8 cellular contexts compared by ENCODE assay signal in the genomic region with DNA sequence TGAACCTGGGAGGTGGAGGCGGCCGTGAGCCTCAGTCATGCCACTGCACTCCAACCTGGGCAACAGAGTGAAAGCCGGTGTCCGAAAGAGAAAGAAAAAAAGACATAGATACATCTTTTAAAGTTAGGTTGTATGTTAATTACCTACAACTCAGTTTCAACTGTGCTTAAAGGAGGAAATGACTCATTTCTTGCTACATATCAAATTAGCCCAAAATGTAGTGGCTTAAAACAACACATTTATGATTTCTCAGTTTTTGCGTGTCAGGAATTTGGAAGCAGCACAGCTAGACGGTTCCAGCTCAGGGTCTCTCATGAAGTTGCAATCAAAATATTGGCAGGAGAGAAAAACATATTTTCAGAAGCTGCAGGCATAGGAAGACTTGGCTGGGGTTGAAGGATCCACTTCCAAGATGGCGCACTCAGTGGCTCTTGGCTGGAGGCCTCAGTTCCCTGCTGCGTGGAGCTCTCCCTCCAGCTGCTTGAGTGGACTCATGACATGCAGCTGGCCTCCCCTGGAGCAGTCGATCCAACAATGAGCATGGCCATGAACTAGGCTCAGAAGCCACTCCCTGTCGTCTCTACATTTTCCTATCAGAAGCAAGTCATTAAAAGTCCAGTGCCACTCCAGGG. TPM values are rescaled to one million over a fixed set of nuclear protein-coding genes. Genes with fewer than 3 reads are reported as not detected.
DNase-seq lines count a peak whose midpoint lies in the region; ATAC-seq and TF ChIP-seq lines count a peak whose summit lies in the region.

No MANE protein-coding gene starts in this region.

- H3K27ac Mint-ChIP-seq in CD4-positive, CD25-positive, alpha-beta regulatory T cell, result peak overlapping the region; percentile 92 to 98 (median 97)

- peaks cover 3% of the 10 kb centered on the region for H3K36me3 ChIP-seq in CD4-positive, CD25-positive, alpha-beta regulatory T cell (ENCODE audit: control insufficient read depth, insufficient read depth, low read length)
- H3K36me3 ChIP-seq in upper lobe of right lung, result peaks cover 19% of the 10 kb centered on the region

- in situ Hi-C loops in ACHN (cut with HindIII; ENCODE audit: low pct_ligation_motif_present, low pct_unique_long_range_greater_than_20kb, low sequenced_read_pairs), result no loop called here

- H3K27ac ChIP-seq in CD4-positive, CD25-positive, alpha-beta regulatory T cell (ENCODE audit: insufficient read depth, low read length, poor library complexity, severe bottlenecking), result peak overlapping the region; percentile 99
- H3K27ac ChIP-seq in upper lobe of right lung, result peak overlapping the region; percentile 98

- peaks cover 6% of the 10 kb centered on the region for H3K36me3 Mint-ChIP-seq in CD4-positive, CD25-positive, alpha-beta regulatory T cell

- ATAC-seq in CD4-positive, CD25-positive, alpha-beta regulatory T cell (ENCODE audit: low read depth in 2 of 2), result peak; percentile 41 to 47
- peak; percentile 47 for ATAC-seq in GM21423 (IDR thresholded peaks at IDR 0.05; ENCODE audit: unreplicated experiment)
- ATAC-seq in upper lobe of right lung, result no peak

- peaks cover 2 to 5% of the 10 kb centered on the region in 2 experiments for H3K9me3 ChIP-seq in CD4-positive, CD25-positive, alpha-beta regulatory T cell (ENCODE audit: control insufficient read depth in 2 of 2, low read length in 2 of 2)
- no peaks in the 10 kb centered on the region for H3K9me3 ChIP-seq in upper lobe of right lung

- no peaks in the 10 kb centered on the region for H3K27me3 ChIP-seq in CD4-positive, CD25-positive, alpha-beta regulatory T cell (ENCODE audit: control insufficient read depth, insufficient read depth, low read length)
- H3K27me3 ChIP-seq in upper lobe of right lung, result no peaks in the 10 kb centered on the region

- H3K4me1 ChIP-seq in CD4-positive, CD25-positive, alpha-beta regulatory T cell (ENCODE audit: control insufficient read depth, insufficient read depth, low read length, poor library complexity, severe bottlenecking), result peaks cover 43% of the 10 kb centered on the region
- H3K4me1 ChIP-seq in upper lobe of right lung, result peaks cover 64% of the 10 kb centered on the region

- intact Hi-C loops in upper lobe of right lung (cut with DNase I), result no loop called here

- peaks cover 0 to 7% (median 2%) of the 10 kb centered on the region in 7 donors for H3K9me3 Mint-ChIP-seq in CD4-positive, CD25-positive, alpha-beta regulatory T cell

- peak overlapping the region; percentile 73 for H3K4me3 ChIP-seq in CD4-positive, CD25-positive, alpha-beta regulatory T cell (ENCODE audit: low read depth, low read length)
- H3K4me3 ChIP-seq in upper lobe of right lung, result peak overlapping the region; percentile 1

- peak; percentile 19 to 81 (median 53) for DNase-seq in CD4-positive, CD25-positive, alpha-beta regulatory T cell
- DNase-seq in NOMO-1 treated with dmso at 0.1 percent for 144 hours (lab: John Stamatoyannopoulos, UW; ENCODE audit: unreplicated experiment), result peak; percentile 33
- DNase-seq in brain pericyte (ENCODE audit: low read depth, low spot score), result peak; percentile 84
- peak; percentile 67 to 74 for DNase-seq in lung microvascular endothelial cell (ENCODE audit: low read depth in 2 of 2)
- DNase-seq in upper lobe of right lung, result no peak
- DNase-seq in ACHN, result no peak
- DNase-seq in DMS 273 treated with DMSO at 0.1 percent for 48 hours (lab: John Stamatoyannopoulos, UW), result no peak

- no peak for TF ChIP-seq CTCF in upper lobe of right lung (IDR thresholded peaks at IDR 0.05)

- H3K27me3 Mint-ChIP-seq in CD4-positive, CD25-positive, alpha-beta regulatory T cell, result no peaks in the 10 kb centered on the region

- peak overlapping the region; percentile 80 to 92 (median 84) for H3K4me3 Mint-ChIP-seq in CD4-positive, CD25-positive, alpha-beta regulatory T cell

- peaks cover 21 to 59% (median 37%) of the 10 kb centered on the region in 4 donors for H3K4me1 Mint-ChIP-seq in CD4-positive, CD25-positive, alpha-beta regulatory T cell

RNA-seq across cellular contexts. Expression of a gene that starts 7.1 kb away (rescaled TPM):
- 108 TPM for total RNA-seq in CD4-positive, CD25-positive, alpha-beta regulatory T cell
- polyA plus RNA-seq in CD4-positive, CD25-positive, alpha-beta regulatory T cell, result 10 to 100 TPM in 2 of 4 donors, 1 to 10 TPM in 2; 5.1 to 12.7 (median 10.2) TPM
- total RNA-seq in lung microvascular endothelial cell, result 47.9 and 81.5 TPM in 2 replicates
- 242 TPM for total RNA-seq in upper lobe of right lung

RNA-seq across cellular contexts. Expression of a gene that starts 59.3 kb away (rescaled TPM):
- 3.2 TPM for total RNA-seq in CD4-positive, CD25-positive, alpha-beta regulatory T cell
- polyA plus RNA-seq in CD4-positive, CD25-positive, alpha-beta regulatory T cell, result 1 to 10 TPM in 2 of 4 donors, under 1 TPM in 2; 0.41 to 3.1 (median 0.99) TPM
- 14.3 and 35.7 TPM in 2 replicates for total RNA-seq in lung microvascular endothelial cell
- total RNA-seq in upper lobe of right lung, result 1.1 TPM

Comparison
In these comparisons a context has a peak if more than half of its experiments do, and no peak if none do; other contexts are left out.
1. DNase-seq: peak in CD4-positive, CD25-positive, alpha-beta regulatory T cell (3 of 3), NOMO-1 treated with dmso at 0.1 percent for 144 hours (single experiment), brain pericyte (single experiment) and lung microvascular endothelial cell (2 of 2); none in upper lobe of right lung (single experiment), ACHN (single experiment) and DMS 273 treated with DMSO at 0.1 percent for 48 hours (single experiment).